Comparison of ENCODE assay signal across 8 cellular contexts in the genomic region with DNA sequence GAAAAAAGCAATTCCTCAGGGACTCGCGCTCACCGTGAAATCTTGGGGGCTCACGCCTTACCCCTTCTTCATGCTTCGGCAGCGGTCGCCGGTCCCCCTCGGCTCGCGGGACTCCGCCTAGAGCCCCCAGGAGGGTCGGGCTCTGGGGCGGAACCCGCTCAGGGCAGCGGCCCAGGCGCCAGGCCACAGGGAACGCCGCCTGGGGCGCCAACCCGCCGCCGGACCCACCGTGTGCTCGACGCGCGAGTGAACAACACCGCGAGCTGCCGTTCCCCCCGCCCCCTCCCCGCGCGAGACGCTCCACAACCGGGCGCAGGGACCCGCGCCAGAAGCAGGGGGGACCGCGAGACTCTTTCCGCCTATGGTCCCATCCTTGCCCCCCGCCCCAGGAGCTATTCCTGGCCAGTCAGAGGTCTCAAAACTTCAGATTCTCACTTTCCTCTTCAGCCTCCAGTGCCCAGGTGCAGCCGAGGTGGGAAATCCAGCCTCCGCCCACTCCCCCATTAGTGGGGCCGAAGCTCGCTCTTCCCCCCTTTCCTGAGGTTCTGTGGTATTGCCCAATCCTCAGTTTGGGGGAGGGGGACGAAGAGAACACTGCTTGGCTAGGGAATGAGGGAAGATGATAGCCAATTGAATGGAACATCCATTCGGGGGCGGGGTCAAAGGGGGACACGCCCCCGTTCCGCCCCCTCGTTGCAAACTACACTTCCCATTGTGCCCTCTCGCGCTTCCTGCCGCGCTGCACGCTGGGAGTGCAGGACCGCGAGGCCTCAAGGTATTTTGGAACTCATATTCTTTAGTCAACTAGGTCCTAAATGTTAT. TPM values are rescaled to one million over a fixed set of nuclear protein-coding genes. Genes with fewer than 3 reads are reported as not detected.
DNase-seq lines count a peak whose midpoint lies in the region; ATAC-seq and TF ChIP-seq lines count a peak whose summit lies in the region.

A gene (minus strand): TSS at position 265 of the 822 bp plus-strand sequence. CDS start 52,069 bp downstream, outside the sequence.

- under 1% methylated on average over 61 of the region's 62 CpGs for WGBS in prostate gland

- intact Hi-C loops in prostate gland (cut with DNase I): loop anchor here (5.0 kb wide), 3 partner anchors 163 to 778 kb away; a partner anchor contains a TSS

- H3K4me3 ChIP-seq in right atrium auricular region: peak within 1 kb of the TSS; percentile 88 to 93
- H3K4me3 ChIP-seq in prostate gland: peak within 1 kb of the TSS; percentile 58 to 63

- peak within 1 kb of the TSS; percentile 86 for H3K27ac Mint-ChIP-seq in T-helper 17 cell

- peak within 1 kb of the TSS; percentile 92 for H3K4me3 Mint-ChIP-seq in T-helper 17 cell

- H3K4me1 ChIP-seq in right atrium auricular region (peaks cover 0 to 31% of the 10 kb centered on the region in 2 donors), prostate gland (replicated peaks) (peaks cover 6% of the 10 kb centered on the region)

- DNase-seq in GM13977 (ENCODE audit: low spot score) (peak; percentile 89), NCI-H1694 treated with DMSO at 0.1 percent for 48 hours (lab: John Stamatoyannopoulos, UW) (peak; percentile 96), T-helper 17 cell (peak; percentile 84 to 86 (median 85)), anterior cingulate cortex (lab: John Stamatoyannopoulos, UW) (peak; percentile 30 to 97 (median 93)), right atrium auricular region (ENCODE audit: low spot score) (peak; percentile 96), prostate gland (ENCODE audit: low spot score) (peak; percentile 94), ureter (ENCODE audit: low spot score) (peak; percentile 93)

- H3K27me3 Mint-ChIP-seq in T-helper 17 cell: peaks cover 10% of the 10 kb centered on the region

- H3K36me3 ChIP-seq in right atrium auricular region: no peaks in the 10 kb centered on the region
- no peaks in the 10 kb centered on the region for H3K36me3 ChIP-seq in prostate gland

- H3K27me3 ChIP-seq in right atrium auricular region (no peaks in the 10 kb centered on the region), prostate gland (replicated peaks; ENCODE audit: insufficient read depth) (no peaks in the 10 kb centered on the region)

- H3K4me1 Mint-ChIP-seq in T-helper 17 cell: peaks cover 10% of the 10 kb centered on the region

- in situ Hi-C loops in GM13977 (cut with MboI; ENCODE audit: low pct_unique_long_range_greater_than_20kb, low sequenced_read_pairs, unreplicated experiment): no loop called here

- peak; percentile 84 for ATAC-seq in HG02938 (IDR thresholded peaks at IDR 0.05; ENCODE audit: unreplicated experiment)
- peak; percentile 91 for ATAC-seq in T-helper 17 cell

- H3K27ac ChIP-seq in right atrium auricular region (peak within 1 kb of the TSS; percentile 76 to 84), prostate gland (peak within 1 kb of the TSS; percentile 72 to 77)

- H3K9me3 ChIP-seq in T-helper 17 cell (ENCODE audit: control insufficient read depth, low read length, poor library complexity, severe bottlenecking): no peaks in the 10 kb centered on the region
- no peaks in the 10 kb centered on the region for H3K9me3 ChIP-seq in right atrium auricular region
- H3K9me3 ChIP-seq in prostate gland: no peaks in the 10 kb centered on the region

- TF ChIP-seq CTCF in GM13977 (IDR thresholded peaks at IDR 0.05; ENCODE audit: extremely low read depth, insufficient read depth, missing control alignments): peak; percentile 29
- peak in 1 of 2 donors; percentile 7 for TF ChIP-seq CTCF in right atrium auricular region (IDR thresholded peaks at IDR 0.05)
- peak in 1 of 4 experiments; percentile 41 for TF ChIP-seq CTCF in prostate gland (IDR thresholded peaks at IDR 0.05)

- no peaks in the 10 kb centered on the region for H3K36me3 Mint-ChIP-seq in T-helper 17 cell (ENCODE audit: low read depth)

- peak; percentile 48 for TF ChIP-seq POLR2A in prostate gland (IDR thresholded peaks at IDR 0.05)

RNA-seq across cellular contexts. Expression of the gene that starts here (rescaled TPM):
- total RNA-seq in T-helper 17 cell: 1 to 10 TPM in 1 of 2 donors, under 1 TPM in 1; 0.94 to 3.8 TPM
- 1 to 10 TPM; 3.5 to 4.8 TPM for total RNA-seq in right atrium auricular region
- total RNA-seq in prostate gland: 10 to 100 TPM in 1 of 2 donors, 1 to 10 TPM in 1; 8.0 to 56.8 TPM
- total RNA-seq in ureter: 5.9 TPM

Comparison
In these comparisons a context has a peak if more than half of its experiments do, and no peak if none do; other contexts are left out.
1. Peak in every context shown above with its lines: DNase-seq, ATAC-seq, H3K4me3 ChIP-seq and H3K27ac ChIP-seq.